ENCODE assay signal across 30 cellular contexts in genomic region chr12:40378721-40379120, GRCh38.
"Had no signal": no experiment of that assay in that cellular context is flagged by ENCODE, and none has a peak within 500 bp of the region (broad histone marks: within the 10 kb centered on the region; RNA-seq: fewer than 3 reads in every experiment).

No MANE protein-coding gene starts in this region.

- H3K4me3 ChIP-seq: MG63 had no signal

- DNase-seq: activated CD4-positive, alpha-beta memory T cell treated with anti-CD3 and anti-CD28 coated beads, Interleukin-2, amount 10 ng/mL, durations not matched to agents 7 days and 5 days; activated CD4-positive, alpha-beta T cell treated with anti-CD3 and anti-CD28 coated beads for 1 hour; activated CD4-positive, alpha-beta T cell treated with anti-CD3 and anti-CD28 coated beads for 48 hours; activated CD4-positive, CD25-positive, alpha-beta regulatory T cell; activated CD8-positive, alpha-beta memory T cell treated with anti-CD3 and anti-CD28 coated beads for 24 hours; activated CD8-positive, alpha-beta memory T cell treated with anti-CD3 and anti-CD28 coated beads, Interleukin-2, amount 10 ng/mL, durations not matched to agents 7 days and 5 days; activated CD8-positive, alpha-beta memory T cell treated with anti-CD3 and anti-CD28 coated beads, Interleukin-2, amount 50 U/mL, for 48 hours; activated effector memory CD4-positive, alpha-beta T cell treated with Interleukin-2 at 50 U/mL for 16 hours; activated naive CD4-positive, alpha-beta T cell treated with anti-CD3 and anti-CD28 coated beads, Interleukin-2, amount 10 ng/mL, durations not matched to agents 7 days and 5 days; activated naive CD8-positive, alpha-beta T cell treated with anti-CD3 and anti-CD28 coated beads, Interleukin-2, amount 50 U/mL, for 24 hours; activated T-cell treated with anti-CD3 and anti-CD28 coated beads, Interleukin-2, amount 50 U/mL, for 48 hours; anterior cingulate cortex; brain microvascular endothelial cell; central memory CD4-positive, alpha-beta T cell; cortex of kidney; Kasumi-1; KG1; MG63; NCI-H1048; NCI-H1105 treated with DMSO at 0.1 percent for 48 hours; NCI-H1436; NCI-H187; NCI-H2081; NCI-H345; NCI-H510A treated with DMSO at 0.1 percent for 48 hours; NCI-H526 treated with DMSO at 0.1 percent for 48 hours; NCI-H774; OCI-M1; Right ventricle myocardium superior; T1000 had no signal

- H3K36me3 ChIP-seq: brain microvascular endothelial cell, MG63 had no signal

- H3K9me3 ChIP-seq: MG63 had no signal

- ATAC-seq: activated CD8-positive, alpha-beta memory T cell treated with anti-CD3 and anti-CD28 coated beads, Interleukin-2, amount 10 ng/mL, durations not matched to agents 7 days and 5 days; activated naive CD8-positive, alpha-beta T cell treated with anti-CD3 and anti-CD28 coated beads, Interleukin-2, amount 50 U/mL, for 24 hours had no signal

- H3K27me3 ChIP-seq: brain microvascular endothelial cell, MG63 had no signal
